1 cellular context compared by ENCODE assay signal in genomic region chr2:1781291-1782080, GRCh38.
TF ChIP-seq lines count a peak whose summit lies in the region.

No MANE protein-coding gene starts in this region.

TF ChIP-seq in A549, 52 proteins besides CTCF, POLR2A, EP300 and RAD21 (continued from another document):
- TF ChIP-seq ATOH8 (CRISPR knock-in tag; IDR thresholded peaks at IDR 0.05; ENCODE audit: low read depth): no peak
TF ChIP-seq in A549: peak in this region for 0.
